25 cellular contexts compared by ENCODE assay signal in genomic region chr3:14305321-14305720, GRCh38.
DNase-seq lines count a peak whose midpoint lies in the region; ATAC-seq and TF ChIP-seq lines count a peak whose summit lies in the region.
"Had no signal": no experiment of that assay in that cellular context is flagged by ENCODE, and none has a peak within 500 bp of the region (broad histone marks: within the 10 kb centered on the region; RNA-seq: fewer than 3 reads in every experiment).

No MANE protein-coding gene starts in this region.

- DNase-seq in GF-D8 (lab: John Stamatoyannopoulos, UW): peak; percentile 18
- DNase-seq in NOMO-1 (lab: John Stamatoyannopoulos, UW; ENCODE audit: unreplicated experiment in 2 of 2): peak; percentile 30 to 74
- DNase-seq in choroid plexus epithelial cell (ENCODE audit: low read depth): peak; percentile 31
- no peak for DNase-seq in psoas muscle
- no peak for DNase-seq in activated T-cell treated with anti-CD3 and anti-CD28 coated beads, Interleukin-2, amount 50 U/mL, for 1 hour
- DNase-seq in NCI-H2081 treated with DMSO at 0.1 percent for 48 hours (lab: John Stamatoyannopoulos, UW): no peak
- no peak for DNase-seq in inferior parietal cortex (ENCODE audit: extremely low spot score)
- DNase-seq: activated CD4-positive, alpha-beta T cell treated with anti-CD3 and anti-CD28 coated beads, Interleukin-2, amount 50 U/mL, for 48 hours; activated T-cell treated with anti-CD3 and anti-CD28 coated beads, Interleukin-2, amount 50 U/mL, for 72 hours; DMS79; endodermal cell; foreskin fibroblast; H7; lower lobe of right lung; mucosa of descending colon; natural killer cell; NCI-H1105 treated with DMSO at 0.1 percent for 48 hours; NCI-H1930; NCI-H526; NK-92 treated with Interleukin-12 subunit alpha and Interleukin-12 subunit beta, amount 100 ng/mL, for 24 hours; occipital lobe; stimulated activated naive B cell treated with anti-CD40 and anti-IgM and Interleukin-4, amounts not matched to agents 10 μg/mL and 1 μg/mL and 100 μg/mL, for 72 hours had no signal

- no peak for TF ChIP-seq CTCF in choroid plexus epithelial cell (conservative IDR thresholded peaks at IDR 0.05; ENCODE audit: low read depth, low read length)
- no peak for TF ChIP-seq CTCF in psoas muscle (IDR thresholded peaks at IDR 0.05)

- H3K4me1 ChIP-seq in psoas muscle: peaks cover 47% of the 10 kb centered on the region
- H3K4me1 ChIP-seq: lower lobe of right lung, SJSA1 had no signal

- H3K9me3 ChIP-seq in psoas muscle: no peaks in the 10 kb centered on the region
- H3K9me3 ChIP-seq: lower lobe of right lung, mucosa of descending colon, SJSA1 had no signal

- H3K27ac ChIP-seq in psoas muscle: peak overlapping the region; percentile 79
- H3K27ac ChIP-seq: lower lobe of right lung, SJSA1 had no signal

- WGBS in psoas muscle, 3 donors: 74 to 81% (median 74%) methylated on average over 8 of the region's 8 CpGs

- intact Hi-C loops in psoas muscle (cut with DNase I): no loop called here

- no peaks in the 10 kb centered on the region for H3K36me3 ChIP-seq in psoas muscle (ENCODE audit: insufficient read depth in 1 of 2, low read depth in 1 of 2)
- H3K36me3 ChIP-seq: heart left ventricle, lower lobe of right lung, SJSA1 had no signal

- ATAC-seq in psoas muscle: no peak
- ATAC-seq: activated CD4-positive, CD25-positive, alpha-beta regulatory T cell treated with anti-CD3 and anti-CD28 coated beads, Interleukin-2, amount 50 U/mL, for 24 hours; activated T-cell treated with anti-CD3 and anti-CD28 coated beads, Interleukin-2, amount 50 U/mL, for 72 hours; lower lobe of right lung; mucosa of descending colon; natural killer cell; stimulated activated naive B cell treated with anti-CD40 and anti-IgM and Interleukin-4, amounts not matched to agents 10 μg/mL and 1 μg/mL and 100 μg/mL, for 72 hours had no signal

- H3K4me3 ChIP-seq in choroid plexus epithelial cell (ENCODE audit: low read depth, low read length) (no peak overlapping the region), psoas muscle (no peak overlapping the region)
- H3K4me3 ChIP-seq: heart left ventricle, lower lobe of right lung, mucosa of descending colon, SJSA1 had no signal

- no peaks in the 10 kb centered on the region for H3K27me3 ChIP-seq in psoas muscle (ENCODE audit: insufficient read depth in 3 of 3, low read length in 2 of 3)
- H3K27me3 ChIP-seq: SJSA1 had no signal

Comparison
In these comparisons a context has a peak if more than half of its experiments do, and no peak if none do; other contexts are left out.
1. DNase-seq: peak in GF-D8 (single experiment), NOMO-1 (2 of 2) and choroid plexus epithelial cell (single experiment); none in psoas muscle (0 of 2), activated T-cell treated with anti-CD3 and anti-CD28 coated beads, Interleukin-2, amount 50 U/mL, for 1 hour (single experiment), NCI-H2081 treated with DMSO at 0.1 percent for 48 hours (single experiment) and inferior parietal cortex (single experiment).